ENCODE assay signal across 20 cellular contexts in the genomic region with DNA sequence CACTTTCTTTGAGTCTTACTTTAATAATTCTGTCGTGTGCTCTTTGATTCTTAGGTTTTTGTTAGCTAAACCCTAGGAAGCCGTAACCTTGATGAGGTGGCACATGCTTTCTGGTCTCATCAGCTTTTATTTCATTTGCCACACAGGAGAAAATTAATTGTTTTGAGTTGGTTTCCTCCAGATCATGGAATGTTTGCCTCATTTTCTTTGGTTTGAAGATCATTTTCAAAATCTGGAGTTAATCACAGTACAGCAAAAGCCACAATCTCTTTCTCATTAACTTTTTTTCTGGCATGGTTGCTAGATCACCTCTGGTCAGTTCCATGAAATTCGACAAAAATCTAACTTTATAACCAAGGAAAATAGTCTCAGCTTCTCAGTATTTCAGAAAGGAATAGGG.
"Had no signal": no experiment of that assay in that cellular context is flagged by ENCODE, and none has a peak within 500 bp of the region (broad histone marks: within the 10 kb centered on the region; RNA-seq: fewer than 3 reads in every experiment).

No MANE protein-coding gene starts in this region.

- H3K27me3 ChIP-seq: gastroesophageal sphincter, neural progenitor cell, ovary, suprapubic skin, thyroid gland had no signal

- H3K4me3 ChIP-seq: coronary artery, gastroesophageal sphincter, neural progenitor cell, ovary, smooth muscle cell, suprapubic skin, thyroid gland had no signal

- DNase-seq: effector CD4-positive, alpha-beta T cell; endodermal cell; glutamatergic neuron; islet precursor cell; mammary epithelial cell; nucleus accumbens; ovary; right cardiac atrium; stimulated activated CD4-positive, alpha-beta T cell treated with anti-CD3 and anti-CD28 coated beads, Interleukin-2, amount 100 ng/mL, for 48 hours; stimulated activated naive CD8-positive, alpha-beta T cell treated with anti-CD3 and anti-CD28 coated beads, Interleukin-15, Interleukin-2, amounts not matched to agents 100 U/mL and 50 U/mL, for 24 hours; thyroid gland had no signal

- ATAC-seq: gastroesophageal sphincter; left lobe of liver; natural killer cell treated with Interleukin-12 subunit alpha and Interleukin-12 subunit beta and Interleukin-15 and Interleukin-18, amount 100 ng/mL, for 72 hours; right cardiac atrium; stimulated activated naive CD8-positive, alpha-beta T cell treated with anti-CD3 and anti-CD28 coated beads, Interleukin-15, Interleukin-2, amounts not matched to agents 100 U/mL and 50 U/mL, for 24 hours had no signal

- H3K4me3 Mint-ChIP-seq: endodermal cell; mesothelial cell of epicardium; natural killer cell treated with Interleukin-12 subunit alpha and Interleukin-12 subunit beta and Interleukin-15 and Interleukin-18, amount 100 ng/mL, for 72 hours; neural progenitor cell; type B pancreatic cell had no signal

- H3K27ac Mint-ChIP-seq: endodermal cell; mesothelial cell of epicardium; natural killer cell treated with Interleukin-12 subunit alpha and Interleukin-12 subunit beta and Interleukin-15 and Interleukin-18, amount 100 ng/mL, for 72 hours; neural progenitor cell; type B pancreatic cell had no signal

- H3K27me3 Mint-ChIP-seq: type B pancreatic cell had no signal

- H3K36me3 Mint-ChIP-seq: natural killer cell treated with Interleukin-12 subunit alpha and Interleukin-12 subunit beta and Interleukin-15 and Interleukin-18, amount 100 ng/mL, for 72 hours had no signal

- H3K36me3 ChIP-seq: gastroesophageal sphincter, neural progenitor cell, ovary, suprapubic skin, thyroid gland had no signal

- H3K4me1 ChIP-seq: gastroesophageal sphincter, neural progenitor cell, suprapubic skin, thyroid gland had no signal

- H3K9me3 Mint-ChIP-seq: endodermal cell; natural killer cell treated with Interleukin-12 subunit alpha and Interleukin-12 subunit beta and Interleukin-15 and Interleukin-18, amount 100 ng/mL, for 72 hours; neural progenitor cell; type B pancreatic cell had no signal

- H3K4me1 Mint-ChIP-seq: endodermal cell, mesothelial cell of epicardium, neural progenitor cell had no signal

- H3K9me3 ChIP-seq: gastroesophageal sphincter, ovary, suprapubic skin, thyroid gland had no signal

- H3K27ac ChIP-seq: coronary artery, gastroesophageal sphincter, neural progenitor cell, ovary, suprapubic skin, thyroid gland had no signal
